Comparison of ENCODE assay signal across 1 cellular context in the genomic region with DNA sequence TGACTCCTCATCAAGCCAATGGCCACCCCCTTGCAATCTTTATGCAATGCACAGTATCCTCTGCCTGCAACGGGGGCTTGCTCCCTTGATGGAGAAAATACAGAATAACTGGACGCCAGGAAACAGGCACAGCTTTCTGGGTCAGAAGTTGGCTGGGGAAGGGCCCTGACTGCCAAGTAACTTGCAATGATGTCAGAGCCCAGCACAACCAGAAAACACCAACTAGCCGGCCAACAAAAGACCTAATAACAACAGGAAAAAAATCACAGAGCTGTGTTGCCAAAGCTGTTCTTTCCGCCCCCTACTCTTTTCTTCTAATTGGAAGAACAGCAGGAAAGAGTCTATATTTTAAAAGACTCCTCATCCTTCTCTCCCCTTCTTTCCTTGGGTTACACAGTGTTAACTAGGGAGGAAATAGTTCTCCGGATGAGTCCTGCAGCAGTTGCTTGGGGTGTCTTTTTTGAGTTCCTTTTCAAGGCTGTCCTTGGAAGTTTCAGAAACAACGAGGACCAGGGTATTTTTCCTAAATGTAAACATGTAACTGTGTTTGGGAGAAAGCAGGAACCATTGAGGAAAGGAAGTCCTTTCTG.
TF ChIP-seq lines count a peak whose summit lies in the region.

No MANE protein-coding gene starts in this region.

TF ChIP-seq in endothelial cell of umbilical vein, 7 proteins besides CTCF, POLR2A, EP300 and RAD21:
- TF ChIP-seq, protein P1, sequence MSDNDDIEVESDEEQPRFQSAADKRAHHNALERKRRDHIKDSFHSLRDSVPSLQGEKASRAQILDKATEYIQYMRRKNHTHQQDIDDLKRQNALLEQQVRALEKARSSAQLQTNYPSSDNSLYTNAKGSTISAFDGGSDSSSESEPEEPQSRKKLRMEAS (IDR thresholded peaks at IDR 0.05; ENCODE audit: insufficient read depth, insufficient read length): no peak
